20 cellular contexts compared by ENCODE assay signal in the genomic region with DNA sequence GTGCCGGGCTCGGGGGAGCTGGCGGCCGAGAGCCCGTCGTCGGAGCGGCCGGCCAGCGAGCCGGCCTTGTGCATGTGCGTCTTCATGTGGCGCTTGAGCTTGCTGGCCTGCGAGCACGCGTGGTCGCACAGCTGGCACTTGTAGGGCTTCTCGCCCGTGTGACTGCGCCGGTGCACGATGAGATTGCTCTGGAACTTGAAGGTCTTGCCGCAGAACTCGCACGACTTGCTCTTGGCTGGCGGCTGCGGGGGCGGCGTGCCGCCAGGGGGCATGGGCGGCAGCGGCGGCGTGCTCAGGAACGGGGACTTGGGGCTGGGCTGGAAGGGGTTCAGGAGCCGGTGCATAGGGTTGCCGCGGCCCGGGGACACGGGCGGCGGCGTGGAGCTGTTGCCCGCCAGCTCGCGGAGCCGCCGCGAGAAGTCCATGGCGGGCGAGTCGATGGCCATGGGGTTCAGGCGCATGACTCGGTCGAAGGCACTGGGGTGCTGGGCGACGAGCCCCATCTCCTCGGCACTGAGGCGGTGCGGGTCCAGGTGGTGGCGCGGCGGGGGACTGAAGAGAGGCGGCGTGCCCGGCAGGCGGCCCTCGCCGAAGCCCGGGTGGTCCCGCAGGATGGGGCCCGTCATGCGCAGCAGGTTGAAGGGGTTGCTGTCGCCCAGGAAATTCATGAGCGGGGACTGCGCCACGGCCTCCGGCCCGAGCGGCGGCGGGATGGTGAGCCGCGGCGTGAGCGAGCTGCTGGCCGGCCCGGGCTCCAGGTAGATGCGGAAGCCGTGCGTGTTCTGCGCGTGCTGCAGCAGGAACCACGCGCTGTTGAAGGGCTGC.
"Had no signal": no experiment of that assay in that cellular context is flagged by ENCODE, and none has a peak within 500 bp of the region (broad histone marks: within the 10 kb centered on the region; RNA-seq: fewer than 3 reads in every experiment).

No MANE protein-coding gene starts in this region.

- H3K27me3 Mint-ChIP-seq: activated T-helper 17 cell treated with anti-CD3 and anti-CD28 coated beads, Interleukin-2, amount 50 U/mL, for 72 hours; stimulated activated naive CD8-positive, alpha-beta T cell treated with anti-CD3 and anti-CD28 coated beads, Interleukin-15, Interleukin-2, amounts not matched to agents 100 ng/mL and 50 ng/mL, for 24 hours; T-cell had no signal

- H3K9me3 ChIP-seq: colonic mucosa, esophagus squamous epithelium, right atrium auricular region, SK-N-SH had no signal

- H3K36me3 Mint-ChIP-seq: natural killer cell had no signal

- H3K36me3 ChIP-seq: cardiac muscle cell, colonic mucosa, right atrium auricular region had no signal

- H3K27me3 ChIP-seq: cardiac muscle cell, colonic mucosa, esophagus squamous epithelium, right atrium auricular region had no signal

- H3K27ac ChIP-seq: cardiac muscle cell, colonic mucosa, esophagus squamous epithelium, right atrium auricular region, skin epidermis had no signal

- H3K4me1 ChIP-seq: colonic mucosa, right atrium auricular region had no signal

- ATAC-seq: activated CD4-positive, CD25-positive, alpha-beta regulatory T cell treated with anti-CD3 and anti-CD28 coated beads, Interleukin-2, amount 50 U/mL, for 24 hours; activated T-helper 17 cell treated with anti-CD3 and anti-CD28 coated beads, Interleukin-2, amount 50 U/mL, for 72 hours; natural killer cell had no signal

- H3K4me3 Mint-ChIP-seq: activated T-helper 17 cell treated with anti-CD3 and anti-CD28 coated beads, Interleukin-2, amount 50 U/mL, for 72 hours; natural killer cell; stimulated activated naive CD8-positive, alpha-beta T cell treated with anti-CD3 and anti-CD28 coated beads, Interleukin-15, Interleukin-2, amounts not matched to agents 100 ng/mL and 50 ng/mL, for 24 hours; T-cell had no signal

- H3K4me3 ChIP-seq: cardiac muscle cell, colonic mucosa, esophagus squamous epithelium, right atrium auricular region, skin epidermis had no signal

- DNase-seq: activated CD4-positive, alpha-beta T cell treated with anti-CD3 and anti-CD28 coated beads, Interleukin-2, amount 50 U/mL, for 1 hour; colonic mucosa; effector CD4-positive, alpha-beta T cell; esophagus squamous epithelium; hippocampal formation; mesenchymal stem cell; natural killer cell; SK-N-SH; stimulated activated CD4-positive, alpha-beta T cell treated with anti-CD3 and anti-CD28 coated beads, Interleukin-15, amount 100 ng/mL, for 24 hours; stimulated activated CD4-positive, alpha-beta T cell treated with anti-CD3 and anti-CD28 coated beads, Interleukin-4, amount 100 ng/mL, for 24 hours; T-cell; T1000 had no signal

- H3K27ac Mint-ChIP-seq: activated naive CD4-positive, alpha-beta T cell treated with anti-CD3 and anti-CD28 coated beads, Interleukin-2, amount 50 U/mL, for 72 hours; activated T-helper 17 cell treated with anti-CD3 and anti-CD28 coated beads, Interleukin-2, amount 50 U/mL, for 72 hours; natural killer cell; progenitor cell of endocrine pancreas; stimulated activated naive CD8-positive, alpha-beta T cell treated with anti-CD3 and anti-CD28 coated beads, Interleukin-15, Interleukin-2, amounts not matched to agents 100 ng/mL and 50 ng/mL, for 24 hours had no signal

- H3K9me3 Mint-ChIP-seq: activated naive CD4-positive, alpha-beta T cell treated with anti-CD3 and anti-CD28 coated beads, Interleukin-2, amount 50 U/mL, for 72 hours; activated T-helper 17 cell treated with anti-CD3 and anti-CD28 coated beads, Interleukin-2, amount 50 U/mL, for 72 hours; natural killer cell; stimulated activated naive CD8-positive, alpha-beta T cell treated with anti-CD3 and anti-CD28 coated beads, Interleukin-15, Interleukin-2, amounts not matched to agents 100 ng/mL and 50 ng/mL, for 24 hours; T-cell had no signal
